Comparison of ENCODE assay signal across 1 cellular context in the genomic region with DNA sequence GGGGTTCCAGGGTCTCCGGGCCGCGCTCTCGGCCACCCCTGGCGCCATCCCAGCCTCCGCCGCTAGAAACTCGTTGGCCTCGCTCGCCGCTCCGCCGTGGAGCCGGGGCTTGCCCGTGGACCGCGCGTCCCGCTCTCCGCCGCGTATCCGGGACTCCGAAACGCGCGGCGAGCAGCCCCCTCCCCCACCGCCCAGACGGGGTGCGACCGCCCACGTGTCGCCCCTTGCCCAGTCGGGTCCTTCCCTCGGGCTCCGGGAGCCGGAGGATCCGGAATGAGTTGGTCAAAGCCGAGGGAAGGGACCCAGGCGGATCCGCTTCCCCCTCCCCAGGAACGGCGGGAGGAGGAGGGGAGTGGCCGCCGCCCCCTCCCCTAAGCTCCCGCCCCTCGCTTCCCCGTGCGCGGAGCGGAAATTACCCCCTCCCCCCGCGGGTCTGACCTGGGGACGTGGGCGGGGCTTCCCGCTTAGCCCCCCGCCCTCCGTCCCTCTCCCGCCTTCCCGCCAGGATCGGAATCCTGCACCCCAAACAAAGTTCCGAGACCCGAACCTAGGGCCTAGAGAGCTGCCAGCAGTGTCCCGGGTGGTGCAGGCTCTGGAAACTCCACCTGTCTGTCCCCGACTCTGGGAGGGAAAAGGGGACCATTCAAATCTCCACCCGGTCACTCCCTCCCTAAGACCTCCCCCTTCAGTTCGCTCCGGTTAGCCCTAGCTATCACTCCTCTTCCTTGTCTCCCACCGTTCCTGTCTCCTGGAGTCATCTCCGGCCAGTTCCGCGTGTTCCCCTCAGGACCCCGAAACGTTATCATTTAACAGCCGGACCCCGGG.
TF ChIP-seq lines count a peak whose summit lies in the region.

No MANE protein-coding gene starts in this region.

TF ChIP-seq in HepG2, 621 proteins besides CTCF, POLR2A, EP300 and RAD21 (continued from another document and continues in another):
- TF ChIP-seq SPEN (CRISPR knock-in tag; IDR thresholded peaks at IDR 0.05; ENCODE audit: low read depth): peak; percentile 81
- peak; percentile 53; the same call in 1 of the 2 replicates for TF ChIP-seq ZNF160 (CRISPR knock-in tag; IDR thresholded peaks at IDR 0.05)
- TF ChIP-seq CHD4 (IDR thresholded peaks at IDR 0.05; ENCODE audit: borderline replicate concordance, low read length): peak; percentile 86
- 0 out of 2 replicates have a peak, but pooled peaks have one; percentile 52 for TF ChIP-seq ZNF549 (CRISPR knock-in tag; IDR thresholded peaks at IDR 0.05)
- TF ChIP-seq PHB2 (IDR thresholded peaks at IDR 0.05; ENCODE audit: partially characterized antibody): no peak
- TF ChIP-seq, protein P1, sequence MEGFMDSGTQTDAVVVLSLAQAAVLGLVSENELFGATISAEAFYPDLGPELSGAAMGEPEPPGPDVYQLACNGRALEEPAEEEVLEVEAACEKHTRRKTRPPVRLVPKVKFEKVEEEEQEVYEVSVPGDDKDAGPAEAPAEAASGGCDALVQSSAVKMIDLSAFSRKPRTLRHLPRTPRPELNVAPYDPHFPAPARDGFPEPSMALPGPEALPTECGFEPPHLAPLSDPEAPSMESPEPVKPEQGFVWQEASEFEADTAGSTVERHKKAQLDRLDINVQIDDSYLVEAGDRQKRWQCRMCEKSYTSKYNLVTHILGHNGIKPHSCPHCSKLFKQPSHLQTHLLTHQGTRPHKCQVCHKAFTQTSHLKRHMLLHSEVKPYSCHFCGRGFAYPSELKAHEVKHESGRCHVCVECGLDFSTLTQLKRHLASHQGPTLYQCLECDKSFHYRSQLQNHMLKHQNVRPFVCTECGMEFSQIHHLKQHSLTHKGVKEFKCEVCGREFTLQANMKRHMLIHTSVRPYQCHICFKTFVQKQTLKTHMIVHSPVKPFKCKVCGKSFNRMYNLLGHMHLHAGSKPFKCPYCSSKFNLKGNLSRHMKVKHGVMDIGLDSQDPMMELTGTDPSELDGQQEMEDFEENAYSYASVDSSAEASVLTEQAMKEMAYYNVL (CRISPR knock-in tag; IDR thresholded peaks at IDR 0.05; ENCODE audit: borderline replicate concordance): peak; percentile 85
- TF ChIP-seq ZNF7 (CRISPR knock-in tag; IDR thresholded peaks at IDR 0.05): peak; percentile 46; the same call in 1 of the 2 replicates
- peak; percentile 86 for TF ChIP-seq PITX1 (CRISPR knock-in tag; IDR thresholded peaks at IDR 0.05)
- TF ChIP-seq, protein P2, sequence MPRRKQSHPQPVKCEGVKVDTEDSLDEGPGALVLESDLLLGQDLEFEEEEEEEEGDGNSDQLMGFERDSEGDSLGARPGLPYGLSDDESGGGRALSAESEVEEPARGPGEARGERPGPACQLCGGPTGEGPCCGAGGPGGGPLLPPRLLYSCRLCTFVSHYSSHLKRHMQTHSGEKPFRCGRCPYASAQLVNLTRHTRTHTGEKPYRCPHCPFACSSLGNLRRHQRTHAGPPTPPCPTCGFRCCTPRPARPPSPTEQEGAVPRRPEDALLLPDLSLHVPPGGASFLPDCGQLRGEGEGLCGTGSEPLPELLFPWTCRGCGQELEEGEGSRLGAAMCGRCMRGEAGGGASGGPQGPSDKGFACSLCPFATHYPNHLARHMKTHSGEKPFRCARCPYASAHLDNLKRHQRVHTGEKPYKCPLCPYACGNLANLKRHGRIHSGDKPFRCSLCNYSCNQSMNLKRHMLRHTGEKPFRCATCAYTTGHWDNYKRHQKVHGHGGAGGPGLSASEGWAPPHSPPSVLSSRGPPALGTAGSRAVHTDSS (CRISPR knock-in tag; conservative IDR thresholded peaks at IDR 0.05): no peak; the same call in 1 of the 2 replicates
- TF ChIP-seq ZNF264 (CRISPR knock-in tag; IDR thresholded peaks at IDR 0.05): peak; percentile 79
- TF ChIP-seq ZNF451 (CRISPR knock-in tag; IDR thresholded peaks at IDR 0.05): peak; percentile 53; the same call in 1 of the 2 replicates
- TF ChIP-seq KAT8 (CRISPR knock-in tag; IDR thresholded peaks at IDR 0.05): peak; percentile 82
- no peak for TF ChIP-seq HDAC6 (IDR thresholded peaks at IDR 0.05; ENCODE audit: low read depth, low read length)
- TF ChIP-seq, protein P3, sequence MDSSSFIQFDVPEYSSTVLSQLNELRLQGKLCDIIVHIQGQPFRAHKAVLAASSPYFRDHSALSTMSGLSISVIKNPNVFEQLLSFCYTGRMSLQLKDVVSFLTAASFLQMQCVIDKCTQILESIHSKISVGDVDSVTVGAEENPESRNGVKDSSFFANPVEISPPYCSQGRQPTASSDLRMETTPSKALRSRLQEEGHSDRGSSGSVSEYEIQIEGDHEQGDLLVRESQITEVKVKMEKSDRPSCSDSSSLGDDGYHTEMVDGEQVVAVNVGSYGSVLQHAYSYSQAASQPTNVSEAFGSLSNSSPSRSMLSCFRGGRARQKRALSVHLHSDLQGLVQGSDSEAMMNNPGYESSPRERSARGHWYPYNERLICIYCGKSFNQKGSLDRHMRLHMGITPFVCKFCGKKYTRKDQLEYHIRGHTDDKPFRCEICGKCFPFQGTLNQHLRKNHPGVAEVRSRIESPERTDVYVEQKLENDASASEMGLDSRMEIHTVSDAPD (CRISPR knock-in tag; IDR thresholded peaks at IDR 0.05): peak; percentile 88
- TF ChIP-seq, protein P4, sequence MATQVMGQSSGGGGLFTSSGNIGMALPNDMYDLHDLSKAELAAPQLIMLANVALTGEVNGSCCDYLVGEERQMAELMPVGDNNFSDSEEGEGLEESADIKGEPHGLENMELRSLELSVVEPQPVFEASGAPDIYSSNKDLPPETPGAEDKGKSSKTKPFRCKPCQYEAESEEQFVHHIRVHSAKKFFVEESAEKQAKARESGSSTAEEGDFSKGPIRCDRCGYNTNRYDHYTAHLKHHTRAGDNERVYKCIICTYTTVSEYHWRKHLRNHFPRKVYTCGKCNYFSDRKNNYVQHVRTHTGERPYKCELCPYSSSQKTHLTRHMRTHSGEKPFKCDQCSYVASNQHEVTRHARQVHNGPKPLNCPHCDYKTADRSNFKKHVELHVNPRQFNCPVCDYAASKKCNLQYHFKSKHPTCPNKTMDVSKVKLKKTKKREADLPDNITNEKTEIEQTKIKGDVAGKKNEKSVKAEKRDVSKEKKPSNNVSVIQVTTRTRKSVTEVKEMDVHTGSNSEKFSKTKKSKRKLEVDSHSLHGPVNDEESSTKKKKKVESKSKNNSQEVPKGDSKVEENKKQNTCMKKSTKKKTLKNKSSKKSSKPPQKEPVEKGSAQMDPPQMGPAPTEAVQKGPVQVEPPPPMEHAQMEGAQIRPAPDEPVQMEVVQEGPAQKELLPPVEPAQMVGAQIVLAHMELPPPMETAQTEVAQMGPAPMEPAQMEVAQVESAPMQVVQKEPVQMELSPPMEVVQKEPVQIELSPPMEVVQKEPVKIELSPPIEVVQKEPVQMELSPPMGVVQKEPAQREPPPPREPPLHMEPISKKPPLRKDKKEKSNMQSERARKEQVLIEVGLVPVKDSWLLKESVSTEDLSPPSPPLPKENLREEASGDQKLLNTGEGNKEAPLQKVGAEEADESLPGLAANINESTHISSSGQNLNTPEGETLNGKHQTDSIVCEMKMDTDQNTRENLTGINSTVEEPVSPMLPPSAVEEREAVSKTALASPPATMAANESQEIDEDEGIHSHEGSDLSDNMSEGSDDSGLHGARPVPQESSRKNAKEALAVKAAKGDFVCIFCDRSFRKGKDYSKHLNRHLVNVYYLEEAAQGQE (IDR thresholded peaks at IDR 0.05; ENCODE audit: borderline replicate concordance in 1 of 2, low read depth in 1 of 2, low read length in 2 of 2): peak in 1 of 2 experiments; percentile 11; a peak in 1 of 4 replicates
- TF ChIP-seq ZZZ3 (CRISPR knock-in tag; IDR thresholded peaks at IDR 0.05; ENCODE audit: borderline replicate concordance): no peak
- TF ChIP-seq, protein P5, sequence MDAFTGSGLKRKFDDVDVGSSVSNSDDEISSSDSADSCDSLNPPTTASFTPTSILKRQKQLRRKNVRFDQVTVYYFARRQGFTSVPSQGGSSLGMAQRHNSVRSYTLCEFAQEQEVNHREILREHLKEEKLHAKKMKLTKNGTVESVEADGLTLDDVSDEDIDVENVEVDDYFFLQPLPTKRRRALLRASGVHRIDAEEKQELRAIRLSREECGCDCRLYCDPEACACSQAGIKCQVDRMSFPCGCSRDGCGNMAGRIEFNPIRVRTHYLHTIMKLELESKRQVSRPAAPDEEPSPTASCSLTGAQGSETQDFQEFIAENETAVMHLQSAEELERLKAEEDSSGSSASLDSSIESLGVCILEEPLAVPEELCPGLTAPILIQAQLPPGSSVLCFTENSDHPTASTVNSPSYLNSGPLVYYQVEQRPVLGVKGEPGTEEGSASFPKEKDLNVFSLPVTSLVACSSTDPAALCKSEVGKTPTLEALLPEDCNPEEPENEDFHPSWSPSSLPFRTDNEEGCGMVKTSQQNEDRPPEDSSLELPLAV (CRISPR knock-in tag; conservative IDR thresholded peaks at IDR 0.05; ENCODE audit: low read depth): no peak
- TF ChIP-seq, protein P6, sequence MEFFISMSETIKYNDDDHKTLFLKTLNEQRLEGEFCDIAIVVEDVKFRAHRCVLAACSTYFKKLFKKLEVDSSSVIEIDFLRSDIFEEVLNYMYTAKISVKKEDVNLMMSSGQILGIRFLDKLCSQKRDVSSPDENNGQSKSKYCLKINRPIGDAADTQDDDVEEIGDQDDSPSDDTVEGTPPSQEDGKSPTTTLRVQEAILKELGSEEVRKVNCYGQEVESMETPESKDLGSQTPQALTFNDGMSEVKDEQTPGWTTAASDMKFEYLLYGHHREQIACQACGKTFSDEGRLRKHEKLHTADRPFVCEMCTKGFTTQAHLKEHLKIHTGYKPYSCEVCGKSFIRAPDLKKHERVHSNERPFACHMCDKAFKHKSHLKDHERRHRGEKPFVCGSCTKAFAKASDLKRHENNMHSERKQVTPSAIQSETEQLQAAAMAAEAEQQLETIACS (CRISPR knock-in tag; IDR thresholded peaks at IDR 0.05): no peak
- TF ChIP-seq, protein P7, sequence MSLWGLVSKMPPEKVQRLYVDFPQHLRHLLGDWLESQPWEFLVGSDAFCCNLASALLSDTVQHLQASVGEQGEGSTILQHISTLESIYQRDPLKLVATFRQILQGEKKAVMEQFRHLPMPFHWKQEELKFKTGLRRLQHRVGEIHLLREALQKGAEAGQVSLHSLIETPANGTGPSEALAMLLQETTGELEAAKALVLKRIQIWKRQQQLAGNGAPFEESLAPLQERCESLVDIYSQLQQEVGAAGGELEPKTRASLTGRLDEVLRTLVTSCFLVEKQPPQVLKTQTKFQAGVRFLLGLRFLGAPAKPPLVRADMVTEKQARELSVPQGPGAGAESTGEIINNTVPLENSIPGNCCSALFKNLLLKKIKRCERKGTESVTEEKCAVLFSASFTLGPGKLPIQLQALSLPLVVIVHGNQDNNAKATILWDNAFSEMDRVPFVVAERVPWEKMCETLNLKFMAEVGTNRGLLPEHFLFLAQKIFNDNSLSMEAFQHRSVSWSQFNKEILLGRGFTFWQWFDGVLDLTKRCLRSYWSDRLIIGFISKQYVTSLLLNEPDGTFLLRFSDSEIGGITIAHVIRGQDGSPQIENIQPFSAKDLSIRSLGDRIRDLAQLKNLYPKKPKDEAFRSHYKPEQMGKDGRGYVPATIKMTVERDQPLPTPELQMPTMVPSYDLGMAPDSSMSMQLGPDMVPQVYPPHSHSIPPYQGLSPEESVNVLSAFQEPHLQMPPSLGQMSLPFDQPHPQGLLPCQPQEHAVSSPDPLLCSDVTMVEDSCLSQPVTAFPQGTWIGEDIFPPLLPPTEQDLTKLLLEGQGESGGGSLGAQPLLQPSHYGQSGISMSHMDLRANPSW (CRISPR knock-in tag; IDR thresholded peaks at IDR 0.05; ENCODE audit: borderline replicate concordance): no peak; the same call in 1 of the 2 replicates
- TF ChIP-seq DNMT1 (CRISPR knock-in tag; IDR thresholded peaks at IDR 0.05): peak; percentile 93
- TF ChIP-seq PHF20 (CRISPR knock-in tag; IDR thresholded peaks at IDR 0.05): no peak; the same call in 1 of the 2 replicates
- TF ChIP-seq, protein P8, sequence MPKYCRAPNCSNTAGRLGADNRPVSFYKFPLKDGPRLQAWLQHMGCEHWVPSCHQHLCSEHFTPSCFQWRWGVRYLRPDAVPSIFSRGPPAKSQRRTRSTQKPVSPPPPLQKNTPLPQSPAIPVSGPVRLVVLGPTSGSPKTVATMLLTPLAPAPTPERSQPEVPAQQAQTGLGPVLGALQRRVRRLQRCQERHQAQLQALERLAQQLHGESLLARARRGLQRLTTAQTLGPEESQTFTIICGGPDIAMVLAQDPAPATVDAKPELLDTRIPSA (CRISPR knock-in tag; IDR thresholded peaks at IDR 0.05; ENCODE audit: borderline replicate concordance): no peak
- TF ChIP-seq, protein P9, sequence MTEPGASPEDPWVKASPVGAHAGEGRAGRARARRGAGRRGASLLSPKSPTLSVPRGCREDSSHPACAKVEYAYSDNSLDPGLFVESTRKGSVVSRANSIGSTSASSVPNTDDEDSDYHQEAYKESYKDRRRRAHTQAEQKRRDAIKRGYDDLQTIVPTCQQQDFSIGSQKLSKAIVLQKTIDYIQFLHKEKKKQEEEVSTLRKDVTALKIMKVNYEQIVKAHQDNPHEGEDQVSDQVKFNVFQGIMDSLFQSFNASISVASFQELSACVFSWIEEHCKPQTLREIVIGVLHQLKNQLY (CRISPR knock-in tag; IDR thresholded peaks at IDR 0.05): peak; percentile 6; the same call in 1 of the 2 replicates
- peak; percentile 77; the same call in 1 of the 2 replicates for TF ChIP-seq ZBTB38 (CRISPR knock-in tag; IDR thresholded peaks at IDR 0.05)
- peak; percentile 86; the same call in 1 of the 2 replicates for TF ChIP-seq ZFP37 (CRISPR knock-in tag; IDR thresholded peaks at IDR 0.05; ENCODE audit: borderline replicate concordance)
- peak; percentile 99 for TF ChIP-seq ZNF746 (CRISPR knock-in tag; IDR thresholded peaks at IDR 0.05)
- TF ChIP-seq SCMH1 (CRISPR knock-in tag; IDR thresholded peaks at IDR 0.05; ENCODE audit: borderline replicate concordance): no peak
- TF ChIP-seq PTBP1 (IDR thresholded peaks at IDR 0.05; ENCODE audit: low read depth, low read length, poor library complexity, severe bottlenecking): peak; percentile 24
- peak; percentile 77 for TF ChIP-seq ZFX (CRISPR knock-in tag; IDR thresholded peaks at IDR 0.05; ENCODE audit: low read depth)
- TF ChIP-seq SOX13 (IDR thresholded peaks at IDR 0.05): 0 out of 2 replicates have a peak, but pooled peaks have one; percentile 15
- peak in 1 of 2 experiments; percentile 71; a peak in 2 of 4 replicates for TF ChIP-seq SOX13 (CRISPR knock-in tag; conservative IDR thresholded peaks at IDR 0.05 in 1 of 2, IDR thresholded peaks at IDR 0.05 in 1 of 2)
- peak; percentile 84; the same call in 1 of the 2 replicates for TF ChIP-seq ZNF354B (CRISPR knock-in tag; IDR thresholded peaks at IDR 0.05)
- TF ChIP-seq ATF7-NPFF (CRISPR knock-in tag; IDR thresholded peaks at IDR 0.05; ENCODE audit: low read depth): peak; percentile 80; the same call in 1 of the 2 replicates
- peak; percentile 48 for TF ChIP-seq RBM22 (optimal IDR thresholded peaks at IDR 0.05; ENCODE audit: low read length)
- TF ChIP-seq, protein P10, sequence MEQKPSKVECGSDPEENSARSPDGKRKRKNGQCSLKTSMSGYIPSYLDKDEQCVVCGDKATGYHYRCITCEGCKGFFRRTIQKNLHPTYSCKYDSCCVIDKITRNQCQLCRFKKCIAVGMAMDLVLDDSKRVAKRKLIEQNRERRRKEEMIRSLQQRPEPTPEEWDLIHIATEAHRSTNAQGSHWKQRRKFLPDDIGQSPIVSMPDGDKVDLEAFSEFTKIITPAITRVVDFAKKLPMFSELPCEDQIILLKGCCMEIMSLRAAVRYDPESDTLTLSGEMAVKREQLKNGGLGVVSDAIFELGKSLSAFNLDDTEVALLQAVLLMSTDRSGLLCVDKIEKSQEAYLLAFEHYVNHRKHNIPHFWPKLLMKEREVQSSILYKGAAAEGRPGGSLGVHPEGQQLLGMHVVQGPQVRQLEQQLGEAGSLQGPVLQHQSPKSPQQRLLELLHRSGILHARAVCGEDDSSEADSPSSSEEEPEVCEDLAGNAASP (CRISPR knock-in tag; IDR thresholded peaks at IDR 0.05; ENCODE audit: borderline replicate concordance): peak; percentile 78
- no peak for TF ChIP-seq TCF7L2 (IDR thresholded peaks at IDR 0.05; ENCODE audit: low read depth, low read length)
- TF ChIP-seq ZNF563 (CRISPR knock-in tag; IDR thresholded peaks at IDR 0.05): peak; percentile 68; the same call in 1 of the 2 replicates
